10 cellular contexts compared by ENCODE assay signal in the genomic region with DNA sequence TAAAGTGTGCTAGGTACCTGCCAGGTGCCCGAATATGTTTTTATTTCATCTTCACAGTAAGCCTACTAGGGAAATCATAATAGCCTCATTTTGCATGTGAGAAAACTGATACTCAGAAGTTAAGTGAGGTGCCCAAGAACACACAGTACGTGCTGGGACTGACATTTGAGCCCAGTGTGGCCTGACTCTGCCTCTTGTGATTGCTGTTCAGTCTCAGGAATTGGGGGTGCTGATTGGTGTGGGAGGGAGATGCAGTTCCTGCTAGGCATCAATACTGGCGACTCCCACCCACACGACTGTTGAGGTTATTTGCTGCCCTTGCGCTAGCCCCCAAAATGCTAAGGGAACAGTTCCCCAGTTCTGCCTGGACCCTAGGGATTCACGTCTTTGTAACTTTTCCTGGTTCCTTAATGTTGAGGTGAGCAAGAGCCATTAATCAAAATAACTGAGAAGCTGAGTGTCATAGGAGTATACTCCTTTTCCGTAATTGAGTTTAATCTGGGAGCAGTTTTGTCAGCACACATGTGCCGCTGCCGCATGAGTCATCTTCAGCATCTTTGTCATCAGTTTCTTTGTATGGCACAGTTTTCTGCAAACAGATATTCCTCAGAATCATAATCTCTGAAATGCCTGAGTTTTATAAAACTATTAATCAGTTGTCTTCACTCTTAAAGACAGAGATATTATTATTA.
A peak's percentile ranks its signal among the peaks of the same experiment; 100 is the strongest.
DNase-seq lines count a peak whose midpoint lies in the region; ATAC-seq, FAIRE-seq and TF ChIP-seq lines count a peak whose summit lies in the region.
"Had no signal": no experiment of that assay in that cellular context is flagged by ENCODE, and none has a peak within 500 bp of the region (broad histone marks: within the 10 kb centered on the region; RNA-seq: fewer than 3 reads in every experiment).

No MANE protein-coding gene starts in this region.

- TF ChIP-seq CTCF in A549 (IDR thresholded peaks at IDR 0.05) (no peak), foreskin keratinocyte (conservative IDR thresholded peaks at IDR 0.05) (no peak)

- no peak for DNase-seq in A549 (ENCODE audit: low read depth in 1 of 2, low spot score in 1 of 2)
- peak; percentile 37 for DNase-seq in EL
- peak in 1 of 2 donors; percentile 35 for DNase-seq in foreskin keratinocyte
- DNase-seq in HUDEP-2 (lab: John Stamatoyannopoulos, UW; ENCODE audit: unreplicated experiment in 76 of 76), result no peak
- no peak for DNase-seq in HK-2 (ENCODE audit: unreplicated experiment)
- no peak for DNase-seq in cortex of kidney (lab: John Stamatoyannopoulos, UW)
- no peak for DNase-seq in D341Med (ENCODE audit: low spot score)

- peak overlapping the region; percentile 83 for H3K27ac Mint-ChIP-seq in activated T-helper 17 cell treated with anti-CD3 and anti-CD28 coated beads, Interleukin-2, amount 50 U/mL, for 72 hours

- no peaks in the 10 kb centered on the region for H3K9me3 Mint-ChIP-seq in activated T-helper 17 cell treated with anti-CD3 and anti-CD28 coated beads, Interleukin-2, amount 50 U/mL, for 72 hours

- WGBS in A549 (ENCODE audit: missing lambda C conversion rate), result 89% methylated on average over 9 of the region's 9 CpGs

- CTCF ChIA-PET in A549 (lab: Yijun Ruan, JAX), result interaction anchor here (1.1 kb wide), 1 partner anchor 289 kb away, joined by 5 read pairs; no protein-coding TSS in a partner anchor

- H3K4me3 Mint-ChIP-seq in activated T-helper 17 cell treated with anti-CD3 and anti-CD28 coated beads, Interleukin-2, amount 50 U/mL, for 72 hours, result peak overlapping the region; percentile 67

- ATAC-seq in A549 (no peak), foreskin keratinocyte (peak; percentile 56)
- ATAC-seq in activated T-helper 17 cell treated with anti-CD3 and anti-CD28 coated beads, Interleukin-2, amount 50 U/mL, for 72 hours (replicated peaks), result peak; percentile 62

- H3K4me1 ChIP-seq in A549, result no peaks in the 10 kb centered on the region
- H3K4me1 ChIP-seq in foreskin keratinocyte, result peaks cover 24% of the 10 kb centered on the region

- H3K4me2 ChIP-seq in A549, result no peak overlapping the region
- H3K4me2 ChIP-seq: KMS-11 had no signal

- TF ChIP-seq RAD21 in A549 (conservative IDR thresholded peaks at IDR 0.05 in 1 of 2, IDR thresholded peaks at IDR 0.05 in 1 of 2), result no peak

- no peak overlapping the region for H3K4me3 ChIP-seq in A549
- H3K4me3 ChIP-seq: vagina had no signal

- no peaks in the 10 kb centered on the region for H3K27me3 Mint-ChIP-seq in activated T-helper 17 cell treated with anti-CD3 and anti-CD28 coated beads, Interleukin-2, amount 50 U/mL, for 72 hours

- POLR2A ChIA-PET in A549 (lab: Yijun Ruan, JAX), result no interaction called here

- peaks cover 77% of the 10 kb centered on the region for H3K4me1 Mint-ChIP-seq in activated T-helper 17 cell treated with anti-CD3 and anti-CD28 coated beads, Interleukin-2, amount 50 U/mL, for 72 hours

- TF ChIP-seq POLR2A in A549 (IDR thresholded peaks at IDR 0.05; ENCODE audit: low read length), result no peak

- no peak for FAIRE-seq in A549 (lab: Jason Lieb, UNC)

- no peaks in the 10 kb centered on the region for H3K27me3 ChIP-seq in foreskin keratinocyte
- H3K27me3 ChIP-seq: vagina had no signal

- H3K27ac ChIP-seq in A549 (no peak overlapping the region), foreskin keratinocyte (peak overlapping the region; percentile 48)
- H3K27ac ChIP-seq: KMS-11, vagina had no signal

- H3K36me3 Mint-ChIP-seq in activated T-helper 17 cell treated with anti-CD3 and anti-CD28 coated beads, Interleukin-2, amount 50 U/mL, for 72 hours (ENCODE audit: low read depth), result peaks cover 82% of the 10 kb centered on the region

- H3K9me3 ChIP-seq in A549, result no peaks in the 10 kb centered on the region
- H3K9me3 ChIP-seq: vagina had no signal

- no peak for TF ChIP-seq EP300 in A549 (IDR thresholded peaks at IDR 0.05)

TF ChIP-seq in A549, 52 proteins besides CTCF, POLR2A, EP300 and RAD21:
- TF ChIP-seq MAFK (IDR thresholded peaks at IDR 0.05; ENCODE audit: partially characterized antibody), result no peak
- no peak for TF ChIP-seq FOSL2 (IDR thresholded peaks at IDR 0.05)
- peak; percentile 20; the same call in 1 of the 2 replicates for TF ChIP-seq FOSL2 (CRISPR knock-in tag; IDR thresholded peaks at IDR 0.05)
TF ChIP-seq in A549: peak in this region for 1.

Comparison
In these comparisons a context has a peak if more than half of its experiments do, and no peak if none do; other contexts are left out.
1. ATAC-seq: peak in activated T-helper 17 cell treated with anti-CD3 and anti-CD28 coated beads, Interleukin-2, amount 50 U/mL, for 72 hours (single experiment) and foreskin keratinocyte (single experiment); none in A549 (0 of 2).